Comparison of ENCODE assay signal across 7 cellular contexts in genomic region chr2:153519260-153519875, GRCh38. TPM values are rescaled to one million over a fixed set of nuclear protein-coding genes. Genes with fewer than 3 reads are reported as not detected.
DNase-seq lines count a peak whose midpoint lies in the region; ATAC-seq, FAIRE-seq and TF ChIP-seq lines count a peak whose summit lies in the region.

No MANE protein-coding gene starts in this region.

- no peak overlapping the region for H3K4me3 Mint-ChIP-seq in activated naive CD4-positive, alpha-beta T cell treated with anti-CD3 and anti-CD28 coated beads, Interleukin-2, amount 10 ng/mL, durations not matched to agents 7 days and 5 days

- H3K9me3 ChIP-seq in right cardiac atrium (ENCODE audit: control insufficient read depth, low read length) = no peaks in the 10 kb centered on the region

- H3K36me3 ChIP-seq in GM06990 (ENCODE audit: control insufficient read depth, insufficient read depth, low read length) = no peaks in the 10 kb centered on the region

- peak; percentile 67 for TF ChIP-seq CTCF in GM06990 (IDR thresholded peaks at IDR 0.05; ENCODE audit: insufficient read depth, low read length, poor library complexity, severe bottlenecking)

- H3K9me3 Mint-ChIP-seq in activated naive CD4-positive, alpha-beta T cell treated with anti-CD3 and anti-CD28 coated beads, Interleukin-2, amount 10 ng/mL, durations not matched to agents 7 days and 5 days = no peaks in the 10 kb centered on the region

- no peak for ATAC-seq in right cardiac atrium
- no peak for ATAC-seq in GM18517 (IDR thresholded peaks at IDR 0.05; ENCODE audit: unreplicated experiment)

- CTCF ChIA-PET in activated naive CD4-positive, alpha-beta T cell treated with anti-CD3 and anti-CD28 coated beads, Interleukin-2, amount 10 ng/mL, durations not matched to agents 7 days and 5 days (lab: Charles Lee) = interaction anchor here (0.7 to 1.4 kb wide), 3 partner anchors 12 to 873 kb away, joined by 3 read pairs; no protein-coding TSS in a partner anchor

- H3K27me3 ChIP-seq in GM06990 (replicated peaks; ENCODE audit: control insufficient read depth, insufficient read depth, low read length) (no peaks in the 10 kb centered on the region), right cardiac atrium (ENCODE audit: control insufficient read depth, insufficient read depth) (no peaks in the 10 kb centered on the region)

- H3K36me3 Mint-ChIP-seq in activated naive CD4-positive, alpha-beta T cell treated with anti-CD3 and anti-CD28 coated beads, Interleukin-2, amount 10 ng/mL, durations not matched to agents 7 days and 5 days = no peaks in the 10 kb centered on the region

- WGBS in right cardiac atrium = 0% methylated on average over 1 of the region's 1 CpG

- no peak overlapping the region for H3K27ac ChIP-seq in right cardiac atrium (ENCODE audit: low read length)

- no peak overlapping the region for H3K27ac Mint-ChIP-seq in activated naive CD4-positive, alpha-beta T cell treated with anti-CD3 and anti-CD28 coated beads, Interleukin-2, amount 10 ng/mL, durations not matched to agents 7 days and 5 days

- H3K4me3 ChIP-seq in GM06990 (replicated peaks; ENCODE audit: low read depth, low read length) (no peak overlapping the region), right cardiac atrium (ENCODE audit: low read length) (no peak overlapping the region)

- no peaks in the 10 kb centered on the region for H3K4me1 Mint-ChIP-seq in activated naive CD4-positive, alpha-beta T cell treated with anti-CD3 and anti-CD28 coated beads, Interleukin-2, amount 10 ng/mL, durations not matched to agents 7 days and 5 days

- no peaks in the 10 kb centered on the region for H3K27me3 Mint-ChIP-seq in activated naive CD4-positive, alpha-beta T cell treated with anti-CD3 and anti-CD28 coated beads, Interleukin-2, amount 10 ng/mL, durations not matched to agents 7 days and 5 days

- DNase-seq in GM06990 (ENCODE audit: extremely low read depth, insufficient read length) = no peak
- DNase-seq in HTR-8/SVneo (ENCODE audit: insufficient read length, low spot score) = peak; percentile 23
- DNase-seq in RCC 7860 (ENCODE audit: low spot score) = peak; percentile 28
- DNase-seq in activated naive CD4-positive, alpha-beta T cell treated with anti-CD3 and anti-CD28 coated beads, Interleukin-2, amount 10 ng/mL, durations not matched to agents 7 days and 5 days = peak; percentile 63
- peak; percentile 33 to 69 (median 44) for DNase-seq in right cardiac atrium
- DNase-seq in smooth muscle cell of the brain vasculature (ENCODE audit: low read depth, low spot score) = peak; percentile 6

- no peaks in the 10 kb centered on the region for H3K4me1 ChIP-seq in right cardiac atrium (ENCODE audit: control insufficient read depth, insufficient read depth, low read length)

- intact Hi-C loops in right cardiac atrium (cut with DNase I) = no loop called here

- FAIRE-seq in HTR-8/SVneo (lab: Jason Lieb, UNC) (no peak), RCC 7860 (lab: Jason Lieb, UNC) (peak; percentile 71)

RNA-seq across cellular contexts. Expression of gene RPRM, which starts 40.8 kb away (rescaled TPM):
- under 1 TPM in 2 of 4 donors, not detected in 2; 0.22 to 0.26 TPM for total RNA-seq in right cardiac atrium
- polyA plus RNA-seq in right cardiac atrium = 0.32 TPM
